11 cellular contexts compared by ENCODE assay signal in the genomic region with DNA sequence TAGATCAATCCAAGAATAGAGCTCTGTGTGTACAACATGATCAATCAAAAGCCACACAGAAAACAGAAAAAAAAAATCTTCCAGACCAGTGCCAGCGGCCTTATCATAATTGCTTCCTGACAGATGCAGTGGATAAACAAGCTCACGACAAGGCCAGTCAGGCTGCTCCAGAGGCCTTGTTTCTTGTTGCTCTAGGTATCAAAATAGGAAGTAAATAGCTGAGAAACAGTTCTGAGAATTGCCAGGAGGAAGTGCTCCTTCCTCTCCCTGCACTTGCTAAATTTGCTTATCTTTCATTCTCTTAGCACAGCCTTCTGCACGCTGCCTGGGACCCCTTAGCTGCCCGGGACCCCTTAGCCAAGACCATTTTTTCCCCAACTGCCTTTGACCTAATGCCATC.
DNase-seq lines count a peak whose midpoint lies in the region; ATAC-seq and TF ChIP-seq lines count a peak whose summit lies in the region.
"Had no signal": no experiment of that assay in that cellular context is flagged by ENCODE, and none has a peak within 500 bp of the region (broad histone marks: within the 10 kb centered on the region; RNA-seq: fewer than 3 reads in every experiment).

No MANE protein-coding gene starts in this region.

- H3K9me3 ChIP-seq in OCI-LY7 (ENCODE audit: low read length) (0 out of 2 replicates have a peak, but pooled peaks cover 7% of the 10 kb centered on the region), mucosa of descending colon (no peaks in the 10 kb centered on the region)
- H3K9me3 ChIP-seq: body of pancreas had no signal

- H3K27ac ChIP-seq in OCI-LY7 (ENCODE audit: low read depth, low read length, poor library complexity, severe bottlenecking), result no peak overlapping the region
- H3K27ac ChIP-seq in dorsolateral prefrontal cortex, result no peak overlapping the region
- H3K27ac ChIP-seq: body of pancreas had no signal

- peaks cover 0 to 3% (median 0%) of the 10 kb centered on the region in 45 donors for H3K27me3 ChIP-seq in dorsolateral prefrontal cortex
- H3K27me3 ChIP-seq: body of pancreas had no signal

- POLR2A ChIA-PET in OCI-LY7 (lab: Charles Lee), result interaction anchor here (0.6 to 0.7 kb wide), 2 partner anchors 15 to 94 kb away, joined by 3 to 4 read pairs; no protein-coding TSS in a partner anchor

- peaks cover 31% of the 10 kb centered on the region for H3K4me1 ChIP-seq in OCI-LY7 (ENCODE audit: insufficient read depth, low read length, poor library complexity, severe bottlenecking)
- peaks cover under 1% of the 10 kb centered on the region for H3K4me1 ChIP-seq in mucosa of descending colon (ENCODE audit: low read depth)
- H3K4me1 ChIP-seq: body of pancreas had no signal

- H2AFZ ChIP-seq in OCI-LY7 (ENCODE audit: low read length), result no peak overlapping the region

- ATAC-seq in GM18858 (IDR thresholded peaks at IDR 0.05; ENCODE audit: unreplicated experiment) (peak; percentile 60), HG02852 (IDR thresholded peaks at IDR 0.05; ENCODE audit: unreplicated experiment) (peak; percentile 54), mucosa of descending colon (peak; percentile 60)
- ATAC-seq: body of pancreas, WTC11 had no signal

- H3K9me2 ChIP-seq in OCI-LY7 (ENCODE audit: insufficient read depth, low read length), result no peaks in the 10 kb centered on the region

- intact Hi-C loops in OCI-LY7 (cut with micrococcal nuclease; ENCODE audit: unreplicated experiment), result no loop called here
- intact Hi-C loops in mucosa of descending colon (cut with DNase I, micrococcal nuclease), result no loop called here
- intact Hi-C loops in dorsolateral prefrontal cortex (cut with DNase I), result no loop called here

- H3K36me3 ChIP-seq in OCI-LY7 (ENCODE audit: insufficient read depth, low read length) (no peaks in the 10 kb centered on the region), mucosa of descending colon (ENCODE audit: low read depth) (no peaks in the 10 kb centered on the region)

- CTCF ChIA-PET in OCI-LY7 (lab: Charles Lee; ENCODE audit: unreplicated experiment), result no interaction called here

- DNase-seq in OCI-LY7 (ENCODE audit: low spot score) (peak; percentile 47), mucosa of descending colon (peak in 1 of 3 donors; percentile 14), dorsolateral prefrontal cortex (no peak), DMS53 treated with DMSO at 0.1 percent for 48 hours (lab: John Stamatoyannopoulos, UW; ENCODE audit: unreplicated experiment) (no peak)
- DNase-seq in central memory CD4-positive, alpha-beta T cell, result no peak
- no peak for DNase-seq in stimulated activated CD4-positive, alpha-beta T cell treated with anti-CD3 and anti-CD28 coated beads, Interleukin-4, amount 100 ng/mL, for 24 hours
- DNase-seq: occipital lobe had no signal

- H3K4me2 ChIP-seq in OCI-LY7 (ENCODE audit: low read length), result peak overlapping the region; percentile 27

- no TSS peak for BruUV-seq in OCI-LY7 (replicated peaks; lab: Mats Ljungman, UMichigan)

- no peak overlapping the region for H3K4me3 ChIP-seq in OCI-LY7 (ENCODE audit: low read depth, low read length, poor library complexity, severe bottlenecking)
- H3K4me3 ChIP-seq in mucosa of descending colon, result no peak overlapping the region
- no peak overlapping the region for H3K4me3 ChIP-seq in dorsolateral prefrontal cortex
- H3K4me3 ChIP-seq: body of pancreas had no signal

- no peak for TF ChIP-seq CTCF in OCI-LY7 (conservative IDR thresholded peaks at IDR 0.05; ENCODE audit: low read length)
- no peak for TF ChIP-seq CTCF in mucosa of descending colon (IDR thresholded peaks at IDR 0.05)
- no peak for TF ChIP-seq CTCF in dorsolateral prefrontal cortex (IDR thresholded peaks at IDR 0.05 in 54 of 56, conservative IDR thresholded peaks at IDR 0.05 in 2 of 56; ENCODE audit: low read depth in 1 of 56, partially characterized antibody in 56 of 56)

- no peaks in the 10 kb centered on the region for H4K20me1 ChIP-seq in OCI-LY7 (ENCODE audit: insufficient read depth, low read length)

- no peaks in the 10 kb centered on the region for H3K79me2 ChIP-seq in OCI-LY7 (ENCODE audit: insufficient read depth, low read depth, low read length)
